8 cellular contexts compared by ENCODE assay signal in the genomic region with DNA sequence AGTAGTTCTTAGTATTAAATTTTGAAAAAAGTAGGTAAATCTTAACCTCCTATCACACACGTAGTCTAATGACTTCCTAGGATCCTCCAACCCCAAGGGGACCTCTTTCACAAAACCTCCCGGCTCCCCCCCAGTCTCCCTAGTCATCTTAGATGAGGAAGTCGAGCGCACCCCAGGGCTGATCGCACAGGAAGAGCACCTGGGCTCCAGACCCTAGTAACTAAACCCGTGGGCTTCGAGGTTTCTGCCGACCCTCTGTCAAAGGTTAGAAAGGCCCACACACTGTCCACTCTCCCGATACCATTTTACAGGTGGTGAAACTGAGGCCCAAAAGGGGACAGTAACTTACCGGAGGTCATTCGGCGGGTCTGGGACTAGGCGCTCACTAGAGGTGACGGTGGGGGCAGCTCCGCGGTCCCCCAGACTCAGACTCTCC. TPM values are rescaled to one million over a fixed set of nuclear protein-coding genes. Genes with fewer than 3 reads are reported as not detected.
DNase-seq lines count a peak whose midpoint lies in the region; ATAC-seq and TF ChIP-seq lines count a peak whose summit lies in the region.

No MANE protein-coding gene starts in this region.

- H3K9me3 ChIP-seq in T-helper 17 cell (ENCODE audit: control insufficient read depth, low read length, poor library complexity, severe bottlenecking) (no peaks in the 10 kb centered on the region), left lung (no peaks in the 10 kb centered on the region)

- ATAC-seq in GM18909 (IDR thresholded peaks at IDR 0.05; ENCODE audit: poor library complexity, unreplicated experiment) (peak; percentile 14), T-helper 17 cell (no peak), left lung (peak; percentile 15), GM18861 (IDR thresholded peaks at IDR 0.05; ENCODE audit: unreplicated experiment) (no peak)
- ATAC-seq in central memory CD8-positive, alpha-beta T cell (replicated peaks; ENCODE audit: extremely low read depth, poor library complexity, severe bottlenecking): peak; percentile 11

- peak overlapping the region; percentile 93 for H3K4me3 Mint-ChIP-seq in T-helper 17 cell
- H3K4me3 Mint-ChIP-seq in central memory CD8-positive, alpha-beta T cell: peak overlapping the region; percentile 83

- no peaks in the 10 kb centered on the region for H3K9me3 Mint-ChIP-seq in central memory CD8-positive, alpha-beta T cell

- H3K27me3 Mint-ChIP-seq in T-helper 17 cell: no peaks in the 10 kb centered on the region
- H3K27me3 Mint-ChIP-seq in central memory CD8-positive, alpha-beta T cell: no peaks in the 10 kb centered on the region

- no peaks in the 10 kb centered on the region for H3K36me3 Mint-ChIP-seq in T-helper 17 cell (ENCODE audit: low read depth)
- H3K36me3 Mint-ChIP-seq in central memory CD8-positive, alpha-beta T cell (ENCODE audit: insufficient read depth): peaks cover 35% of the 10 kb centered on the region

- peaks cover 30 to 82% of the 10 kb centered on the region in 2 donors for H3K4me1 ChIP-seq in left lung

- intact Hi-C loops in left lung (cut with DNase I): no loop called here

- peak overlapping the region; percentile 94 for H3K27ac ChIP-seq in 22Rv1
- H3K27ac ChIP-seq in left lung: peak overlapping the region; percentile 93 to 97

- peaks cover 54% of the 10 kb centered on the region for H3K4me1 Mint-ChIP-seq in T-helper 17 cell
- H3K4me1 Mint-ChIP-seq in central memory CD8-positive, alpha-beta T cell: peaks cover 62% of the 10 kb centered on the region

- peaks cover 8 to 35% of the 10 kb centered on the region in 2 donors for H3K36me3 ChIP-seq in left lung

- H3K4me3 ChIP-seq in left lung: peak overlapping the region; percentile 77 to 87

- DNase-seq in HPDE6-E6E7 (ENCODE audit: extremely low spot score) (peak; percentile 22), T-helper 17 cell (peak; percentile 15 to 29 (median 27)), left lung (peak; percentile 70 to 81)
- DNase-seq in central memory CD8-positive, alpha-beta T cell (ENCODE audit: low spot score in 2 of 2): peak in 1 of 2 donors; percentile 16
- DNase-seq in stimulated activated CD8-positive, alpha-beta memory T cell treated with anti-CD3 and anti-CD28 coated beads, Interleukin-15, amount 100 ng/mL, for 24 hours (ENCODE audit: low read depth): peak; percentile 18

- H3K27me3 ChIP-seq in left lung: no peaks in the 10 kb centered on the region

- H3K27ac Mint-ChIP-seq in T-helper 17 cell: peak overlapping the region; percentile 95
- peak overlapping the region; percentile 94 for H3K27ac Mint-ChIP-seq in central memory CD8-positive, alpha-beta T cell (ENCODE audit: low read depth)

- TF ChIP-seq CTCF in 22Rv1 (IDR thresholded peaks at IDR 0.05) (no peak), left lung (IDR thresholded peaks at IDR 0.05) (no peak)

RNA-seq across cellular contexts. Expression of a gene that starts 0.3 kb away (rescaled TPM):
- total RNA-seq in T-helper 17 cell (10 to 100 TPM; 44.7 to 49.4 TPM), left lung (10 to 100 TPM; 29.9 to 47.9 TPM)

RNA-seq across cellular contexts. Expression of a gene that starts 0.6 kb away (rescaled TPM):
- total RNA-seq in T-helper 17 cell: 10 to 100 TPM; 20.1 to 22.8 TPM
- 10 to 100 TPM; 21.2 to 35.4 TPM for total RNA-seq in left lung

RNA-seq across cellular contexts. Expression of a gene that starts 11.0 kb away (rescaled TPM):
- total RNA-seq in T-helper 17 cell (1 to 10 TPM; 2.3 to 5.2 TPM), left lung (1 to 10 TPM in 1 of 2 donors, under 1 TPM in 1; 0.47 to 3.5 TPM)

Comparison
In these comparisons a context has a peak if more than half of its experiments do, and no peak if none do; other contexts are left out.
1. ATAC-seq: peak in GM18909 (single experiment), central memory CD8-positive, alpha-beta T cell (single experiment) and left lung (single experiment); none in T-helper 17 cell (single experiment) and GM18861 (single experiment).